In the genomic region with DNA sequence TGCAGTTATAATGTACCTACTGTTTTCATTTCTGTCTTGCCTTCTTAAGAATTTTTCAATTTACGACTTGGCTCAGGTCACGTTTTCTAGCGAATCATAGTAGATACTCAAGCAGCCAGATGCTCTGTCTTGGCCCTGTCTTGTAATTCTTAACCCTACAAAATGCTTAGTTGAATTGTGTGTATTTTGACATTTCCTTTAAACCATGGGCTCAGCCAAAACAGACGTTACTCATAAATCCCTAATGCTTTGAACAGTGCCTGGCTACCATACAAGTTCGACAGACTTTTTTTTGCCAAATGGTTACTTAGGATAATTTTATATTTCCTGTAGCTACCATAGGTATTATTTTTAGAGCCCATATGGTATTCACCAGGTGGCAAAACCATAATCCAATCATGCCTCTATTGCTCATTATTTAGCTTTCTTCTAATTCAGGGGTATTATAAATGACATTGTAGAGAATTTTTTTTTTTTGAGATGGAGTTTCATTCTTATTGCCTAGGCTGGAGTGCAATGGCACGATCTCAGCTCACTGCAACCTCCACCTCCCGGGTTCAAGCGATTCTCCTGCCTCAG, we compare ENCODE assay signal across 14 cellular contexts. TPM values are rescaled to one million over a fixed set of nuclear protein-coding genes. Genes with fewer than 3 reads are reported as not detected.
DNase-seq lines count a peak whose midpoint lies in the region; ATAC-seq and TF ChIP-seq lines count a peak whose summit lies in the region.
"Had no signal": no experiment of that assay in that cellular context is flagged by ENCODE, and none has a peak within 500 bp of the region (broad histone marks: within the 10 kb centered on the region; RNA-seq: fewer than 3 reads in every experiment).

No MANE protein-coding gene starts in this region.

- no peaks in the 10 kb centered on the region for H3K9me3 ChIP-seq in mucosa of rectum (ENCODE audit: control insufficient read depth in 2 of 2, low read length in 2 of 2)
- H3K9me3 ChIP-seq: body of pancreas had no signal

- TF ChIP-seq CTCF in coronary artery (IDR thresholded peaks at IDR 0.05) = no peak

- H3K27me3 ChIP-seq in mucosa of rectum (ENCODE audit: control insufficient read depth in 2 of 2, insufficient read depth in 2 of 2, low read length in 2 of 2) = no peaks in the 10 kb centered on the region
- H3K27me3 ChIP-seq: body of pancreas had no signal

- H3K4me3 ChIP-seq in mucosa of rectum (ENCODE audit: low read length in 2 of 2) (no peak overlapping the region), coronary artery (no peak overlapping the region)
- H3K4me3 ChIP-seq: body of pancreas had no signal

- H3K9ac ChIP-seq in mucosa of rectum (ENCODE audit: low read depth in 1 of 2, low read length in 2 of 2) = no peak overlapping the region

- DNase-seq in GM04504 (ENCODE audit: low read depth) (peak; percentile 49), NCI-H82 (lab: John Stamatoyannopoulos, UW) (peak; percentile 46), NCI-H1092 treated with DMSO at 0.1 percent for 48 hours (lab: John Stamatoyannopoulos, UW) (no peak), DMS53 (lab: John Stamatoyannopoulos, UW) (no peak), coronary artery (ENCODE audit: low spot score) (no peak)
- DNase-seq: activated naive CD4-positive, alpha-beta T cell; HFFc6; naive thymus-derived CD4-positive, alpha-beta T cell had no signal

- H3K36me3 ChIP-seq in mucosa of rectum (ENCODE audit: control insufficient read depth in 2 of 2, insufficient read depth in 2 of 2, low read length in 2 of 2) = peaks cover 0 to 3% of the 10 kb centered on the region in 2 donors

- peak; percentile 28 for ATAC-seq in esophagus mucosa
- ATAC-seq in HG03378 (IDR thresholded peaks at IDR 0.05; ENCODE audit: unreplicated experiment) = no peak
- ATAC-seq: left lobe of liver; naive thymus-derived CD4-positive, alpha-beta T cell; WTC11 had no signal

- H3K27ac ChIP-seq in mucosa of rectum (ENCODE audit: low read depth in 2 of 2, low read length in 2 of 2) (peak overlapping the region; percentile 9 to 57), coronary artery (no peak overlapping the region)
- H3K27ac ChIP-seq: body of pancreas had no signal

- peaks cover 6 to 10% of the 10 kb centered on the region in 2 donors for H3K4me1 ChIP-seq in mucosa of rectum (ENCODE audit: control insufficient read depth in 2 of 2, insufficient read depth in 2 of 2, low read length in 2 of 2)

RNA-seq across cellular contexts. Expression of a gene that starts 54.3 kb away (rescaled TPM):
- 21.9 TPM for total RNA-seq in esophagus mucosa
- total RNA-seq: HFFc6 had no signal

Comparison
In these comparisons a context has a peak if more than half of its experiments do, and no peak if none do; other contexts are left out.
1. DNase-seq: peak in GM04504 (single experiment) and NCI-H82 (single experiment); none in NCI-H1092 treated with DMSO at 0.1 percent for 48 hours (single experiment), DMS53 (single experiment) and coronary artery (single experiment).
2. H3K27ac ChIP-seq: peak in mucosa of rectum (2 of 2); none in coronary artery (0 of 2).